In genomic region chr18:65975536-65975935, GRCh38 we compare ENCODE assay signal across 30 cellular contexts.
"Had no signal": no experiment of that assay in that cellular context is flagged by ENCODE, and none has a peak within 500 bp of the region (broad histone marks: within the 10 kb centered on the region; RNA-seq: fewer than 3 reads in every experiment).

No MANE protein-coding gene starts in this region.

- DNase-seq: activated CD4-positive, alpha-beta memory T cell treated with anti-CD3 and anti-CD28 coated beads, Interleukin-2, amount 10 ng/mL, durations not matched to agents 7 days and 5 days; activated CD4-positive, alpha-beta T cell treated with anti-CD3 and anti-CD28 coated beads, Interleukin-2, amount 10 ng/mL, durations not matched to agents 7 days and 5 days; activated CD4-positive, CD25-positive, alpha-beta regulatory T cell treated with anti-CD3 and anti-CD28 coated beads, Interleukin-2, amount 50 U/mL, for 72 hours; activated CD8-positive, alpha-beta memory T cell treated with anti-CD3 and anti-CD28 coated beads, Interleukin-2, amount 50 U/mL, for 48 hours; activated gamma-delta T cell treated with Interleukin-2 at 50 U/mL for 16 hours; activated T-cell treated with anti-CD3 and anti-CD28 coated beads, Interleukin-2, amount 50 U/mL, for 24 hours; anterior cingulate cortex; cerebellar nuclear complex; cortex of kidney; effector memory CD8-positive, alpha-beta T cell; left colon; mammary epithelial cell; naive thymus-derived CD8-positive, alpha-beta T cell; occipital lobe; stimulated activated CD4-positive, alpha-beta T cell treated with anti-CD3 and anti-CD28 coated beads, Interleukin-15, amount 100 ng/mL, for 24 hours; stimulated activated CD4-positive, alpha-beta T cell treated with anti-CD3 and anti-CD28 coated beads, Interleukin-2, amount 100 ng/mL, for 24 hours; stimulated activated naive B cell treated with anti-CD40 and anti-IgM and Interleukin-4, amounts not matched to agents 10 μg/mL and 1 μg/mL and 100 μg/mL, for 72 hours; stomach; T-helper 2 cell; thyroid gland; upper lobe of left lung had no signal

- H3K36me3 Mint-ChIP-seq: activated naive CD4-positive, alpha-beta T cell treated with anti-CD3 and anti-CD28 coated beads, Interleukin-2, amount 50 U/mL, for 24 hours; mesothelial cell of epicardium; naive thymus-derived CD8-positive, alpha-beta T cell; neural progenitor cell; stimulated activated naive B cell treated with anti-CD40 and anti-IgM and Interleukin-4, amounts not matched to agents 10 μg/mL and 1 μg/mL and 100 μg/mL, for 72 hours had no signal

- H3K27ac Mint-ChIP-seq: activated CD4-positive, alpha-beta memory T cell treated with anti-CD3 and anti-CD28 coated beads, Interleukin-2, amount 10 ng/mL, durations not matched to agents 7 days and 5 days; activated CD4-positive, alpha-beta T cell treated with anti-CD3 and anti-CD28 coated beads, Interleukin-2, amount 10 ng/mL, durations not matched to agents 7 days and 5 days; activated naive CD4-positive, alpha-beta T cell treated with anti-CD3 and anti-CD28 coated beads, Interleukin-2, amount 50 U/mL, for 24 hours; activated T-cell treated with anti-CD3 and anti-CD28 coated beads, Interleukin-2, amount 50 U/mL, for 24 hours; activated T-helper 17 cell treated with anti-CD3 and anti-CD28 coated beads, Interleukin-2, amount 50 U/mL, for 72 hours; effector memory CD8-positive, alpha-beta T cell; mesothelial cell of epicardium; naive thymus-derived CD8-positive, alpha-beta T cell; neural progenitor cell; stimulated activated naive B cell treated with anti-CD40 and anti-IgM and Interleukin-4, amounts not matched to agents 10 μg/mL and 1 μg/mL and 100 μg/mL, for 72 hours had no signal

- H3K27me3 ChIP-seq: cardiac muscle cell, gastroesophageal sphincter, hepatocyte, neural progenitor cell, right atrium auricular region, stomach, thyroid gland, upper lobe of left lung, vagina had no signal

- H3K27me3 Mint-ChIP-seq: activated CD4-positive, alpha-beta memory T cell treated with anti-CD3 and anti-CD28 coated beads, Interleukin-2, amount 10 ng/mL, durations not matched to agents 7 days and 5 days; activated CD4-positive, alpha-beta T cell treated with anti-CD3 and anti-CD28 coated beads, Interleukin-2, amount 10 ng/mL, durations not matched to agents 7 days and 5 days; activated naive CD4-positive, alpha-beta T cell treated with anti-CD3 and anti-CD28 coated beads, Interleukin-2, amount 50 U/mL, for 24 hours; activated T-cell treated with anti-CD3 and anti-CD28 coated beads, Interleukin-2, amount 50 U/mL, for 24 hours; activated T-helper 17 cell treated with anti-CD3 and anti-CD28 coated beads, Interleukin-2, amount 50 U/mL, for 72 hours; effector memory CD8-positive, alpha-beta T cell; naive thymus-derived CD8-positive, alpha-beta T cell; stimulated activated naive B cell treated with anti-CD40 and anti-IgM and Interleukin-4, amounts not matched to agents 10 μg/mL and 1 μg/mL and 100 μg/mL, for 72 hours had no signal

- H2AFZ ChIP-seq: hepatocyte, neural progenitor cell had no signal

- H3K9me3 Mint-ChIP-seq: activated naive CD4-positive, alpha-beta T cell treated with anti-CD3 and anti-CD28 coated beads, Interleukin-2, amount 50 U/mL, for 24 hours; mesothelial cell of epicardium; neural progenitor cell; stimulated activated naive B cell treated with anti-CD40 and anti-IgM and Interleukin-4, amounts not matched to agents 10 μg/mL and 1 μg/mL and 100 μg/mL, for 72 hours had no signal

- H3K27ac ChIP-seq: cardiac muscle cell, gastroesophageal sphincter, hepatocyte, neural progenitor cell, right atrium auricular region, stomach, thyroid gland, upper lobe of left lung, vagina had no signal

- H3K9me3 ChIP-seq: gastroesophageal sphincter, right atrium auricular region, thyroid gland, upper lobe of left lung, vagina had no signal

- H3K4me3 Mint-ChIP-seq: activated CD4-positive, alpha-beta memory T cell treated with anti-CD3 and anti-CD28 coated beads, Interleukin-2, amount 10 ng/mL, durations not matched to agents 7 days and 5 days; activated CD4-positive, alpha-beta T cell treated with anti-CD3 and anti-CD28 coated beads, Interleukin-2, amount 10 ng/mL, durations not matched to agents 7 days and 5 days; activated naive CD4-positive, alpha-beta T cell treated with anti-CD3 and anti-CD28 coated beads, Interleukin-2, amount 50 U/mL, for 24 hours; activated T-cell treated with anti-CD3 and anti-CD28 coated beads, Interleukin-2, amount 50 U/mL, for 24 hours; activated T-helper 17 cell treated with anti-CD3 and anti-CD28 coated beads, Interleukin-2, amount 50 U/mL, for 72 hours; effector memory CD8-positive, alpha-beta T cell; mesothelial cell of epicardium; naive thymus-derived CD8-positive, alpha-beta T cell; neural progenitor cell; stimulated activated naive B cell treated with anti-CD40 and anti-IgM and Interleukin-4, amounts not matched to agents 10 μg/mL and 1 μg/mL and 100 μg/mL, for 72 hours had no signal

- H3K4me2 ChIP-seq: hepatocyte, neural progenitor cell had no signal

- H3K4me1 Mint-ChIP-seq: activated CD4-positive, alpha-beta memory T cell treated with anti-CD3 and anti-CD28 coated beads, Interleukin-2, amount 10 ng/mL, durations not matched to agents 7 days and 5 days; activated CD4-positive, alpha-beta T cell treated with anti-CD3 and anti-CD28 coated beads, Interleukin-2, amount 10 ng/mL, durations not matched to agents 7 days and 5 days; activated naive CD4-positive, alpha-beta T cell treated with anti-CD3 and anti-CD28 coated beads, Interleukin-2, amount 50 U/mL, for 24 hours; activated T-helper 17 cell treated with anti-CD3 and anti-CD28 coated beads, Interleukin-2, amount 50 U/mL, for 72 hours; mesothelial cell of epicardium; naive thymus-derived CD8-positive, alpha-beta T cell; neural progenitor cell; stimulated activated naive B cell treated with anti-CD40 and anti-IgM and Interleukin-4, amounts not matched to agents 10 μg/mL and 1 μg/mL and 100 μg/mL, for 72 hours had no signal

- H3K4me3 ChIP-seq: cardiac muscle cell, gastroesophageal sphincter, hepatocyte, neural progenitor cell, right atrium auricular region, stomach, thyroid gland, upper lobe of left lung, vagina had no signal

- H3K9ac ChIP-seq: neural progenitor cell had no signal

- H3K36me3 ChIP-seq: cardiac muscle cell, gastroesophageal sphincter, neural progenitor cell, right atrium auricular region, stomach, thyroid gland, upper lobe of left lung, vagina had no signal

- H3K4me1 ChIP-seq: gastroesophageal sphincter, neural progenitor cell, right atrium auricular region, stomach, thyroid gland, upper lobe of left lung, vagina had no signal

- H3K79me2 ChIP-seq: hepatocyte had no signal

- ATAC-seq: activated T-helper 17 cell treated with anti-CD3 and anti-CD28 coated beads, Interleukin-2, amount 50 U/mL, for 72 hours; effector memory CD8-positive, alpha-beta T cell; gastroesophageal sphincter; left colon; naive thymus-derived CD8-positive, alpha-beta T cell; stimulated activated naive B cell treated with anti-CD40 and anti-IgM and Interleukin-4, amounts not matched to agents 10 μg/mL and 1 μg/mL and 100 μg/mL, for 72 hours had no signal
